Comparison of ENCODE assay signal across 19 cellular contexts in the genomic region with DNA sequence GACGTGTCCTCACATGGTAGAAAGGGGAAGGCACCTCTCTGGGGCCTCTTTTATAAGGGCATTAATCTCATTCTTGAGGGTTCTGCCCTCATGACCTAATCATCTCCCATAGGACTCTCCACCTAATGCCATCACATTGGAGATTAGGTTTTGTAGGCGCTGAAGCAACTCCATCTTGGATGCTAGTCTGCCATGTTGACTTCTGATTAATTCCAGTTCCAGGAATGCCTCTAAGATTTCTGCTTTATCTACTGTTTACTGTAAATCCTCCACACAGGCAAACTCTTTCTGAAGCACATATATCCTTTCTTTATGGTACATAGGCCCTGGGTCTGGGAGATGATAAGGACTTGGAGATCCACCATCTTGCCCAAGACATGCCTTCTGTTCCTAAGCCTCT.
"Had no signal": no experiment of that assay in that cellular context is flagged by ENCODE, and none has a peak within 500 bp of the region (broad histone marks: within the 10 kb centered on the region; RNA-seq: fewer than 3 reads in every experiment).

No MANE protein-coding gene starts in this region.

- H3K36me3 Mint-ChIP-seq: activated naive CD4-positive, alpha-beta T cell treated with anti-CD3 and anti-CD28 coated beads, Interleukin-2, amount 50 U/mL, for 72 hours had no signal

- H3K4me3 Mint-ChIP-seq: activated CD4-positive, alpha-beta T cell treated with anti-CD3 and anti-CD28 coated beads for 36 hours had no signal

- H3K27ac ChIP-seq: WERI-Rb-1 had no signal

- H3K36me3 ChIP-seq: WERI-Rb-1 had no signal

- DNase-seq: activated CD4-positive, alpha-beta T cell treated with anti-CD3 and anti-CD28 coated beads for 36 hours; activated CD8-positive, alpha-beta memory T cell treated with anti-CD3 and anti-CD28 coated beads, Interleukin-2, amount 50 U/mL, for 4 hours; activated effector memory CD4-positive, alpha-beta T cell treated with Interleukin-2 at 50 U/mL for 16 hours; activated naive CD4-positive, alpha-beta T cell treated with Interleukin-2 at 50 U/mL for 16 hours; activated T-cell treated with anti-CD3 and anti-CD28 coated beads, Interleukin-2, amount 50 U/mL, for 1 hour; anterior cingulate cortex; caudate nucleus; NCI-H1048; NCI-H146; NCI-H187 treated with DMSO at 0.1 percent for 48 hours; NCI-H2171; NCI-H2227 treated with DMSO at 0.1 percent for 48 hours; NCI-H510A; NCI-H526 treated with DMSO at 0.1 percent for 48 hours; NCI-H82; SIG-M5; T-helper 17 cell; WERI-Rb-1 had no signal

- H3K27ac Mint-ChIP-seq: activated CD4-positive, alpha-beta T cell treated with anti-CD3 and anti-CD28 coated beads for 36 hours; activated naive CD4-positive, alpha-beta T cell treated with anti-CD3 and anti-CD28 coated beads, Interleukin-2, amount 50 U/mL, for 72 hours had no signal
